6 cellular contexts compared by ENCODE assay signal in genomic region chr5:181203842-181204560, GRCh38. TPM values are rescaled to one million over a fixed set of nuclear protein-coding genes. Genes with fewer than 3 reads are reported as not detected.
DNase-seq lines count a peak whose midpoint lies in the region; ATAC-seq lines count a peak whose summit lies in the region.

No MANE protein-coding gene starts in this region.

- no peaks in the 10 kb centered on the region; the same call in 1 of the 2 replicates for H3K27me3 ChIP-seq in ACC112 (ENCODE audit: insufficient read depth, low read length)

- no peak overlapping the region for H3K27ac ChIP-seq in ACC112 (ENCODE audit: low read depth, low read length)

- no peaks in the 10 kb centered on the region for H3K36me3 ChIP-seq in ACC112 (ENCODE audit: insufficient read depth, low read length)

- no peak for DNase-seq in T-helper 17 cell
- DNase-seq in islet precursor cell = peak; percentile 53
- no peak for DNase-seq in epidermal melanocyte (ENCODE audit: insufficient read length, low spot score)

- no peaks in the 10 kb centered on the region for H3K9me3 ChIP-seq in T-helper 17 cell (ENCODE audit: control insufficient read depth, low read length, poor library complexity, severe bottlenecking)

- H3K4me3 Mint-ChIP-seq in T-helper 17 cell = peak overlapping the region; percentile 93

- H2AFZ ChIP-seq in ACC112 (ENCODE audit: low read length, unreplicated experiment) = peak overlapping the region; percentile 10

- peak overlapping the region; percentile 47 for H3K27ac Mint-ChIP-seq in T-helper 17 cell

- peaks cover 32% of the 10 kb centered on the region for H3K4me1 Mint-ChIP-seq in T-helper 17 cell

- peaks cover 4% of the 10 kb centered on the region for H3K4me1 ChIP-seq in ACC112 (ENCODE audit: control insufficient read depth, insufficient read depth, low read length, unreplicated experiment)

- ATAC-seq in T-helper 17 cell = no peak
- ATAC-seq in GM21723 (IDR thresholded peaks at IDR 0.05; ENCODE audit: unreplicated experiment) = no peak
- ATAC-seq in GM19463 (IDR thresholded peaks at IDR 0.05; ENCODE audit: unreplicated experiment) = no peak

- H3K79me2 ChIP-seq in ACC112 (ENCODE audit: control insufficient read depth, insufficient read depth, low read length, unreplicated experiment) = no peaks in the 10 kb centered on the region

- H3K4me3 ChIP-seq in ACC112 (ENCODE audit: low read depth, low read length) = peak overlapping the region; percentile 82

- peaks cover 7% of the 10 kb centered on the region for H3K36me3 Mint-ChIP-seq in T-helper 17 cell (ENCODE audit: low read depth)

- H3K27me3 Mint-ChIP-seq in T-helper 17 cell = peaks cover 15% of the 10 kb centered on the region

RNA-seq across cellular contexts. Expression of gene TRIM7, which starts 1.0 kb away (rescaled TPM):
- total RNA-seq in T-helper 17 cell = 1 to 10 TPM; 2.2 to 3.5 TPM

RNA-seq across cellular contexts. Expression of gene TRIM41, which starts 19.1 kb away (rescaled TPM):
- total RNA-seq in T-helper 17 cell = 10 to 100 TPM; 23.4 to 29.6 TPM

RNA-seq across cellular contexts. Expression of gene RACK1, which starts 39.7 kb away (rescaled TPM):
- 1,000 to 10,000 TPM; 2,138 to 2,163 TPM for total RNA-seq in T-helper 17 cell

RNA-seq across cellular contexts. Expression of gene OR2V2, which starts 56.6 kb away (rescaled TPM):
- total RNA-seq in T-helper 17 cell = not detected

RNA-seq across cellular contexts. Expression of gene TRIM52, which starts 56.9 kb away (rescaled TPM):
- total RNA-seq in T-helper 17 cell = 10 to 100 TPM; 32.2 to 34.6 TPM
